Comparison of ENCODE assay signal across 2 cellular contexts in genomic region chr14:21379338-21379737, GRCh38.
TF ChIP-seq lines count a peak whose summit lies in the region.

No MANE protein-coding gene starts in this region.

TF ChIP-seq in HEK293, 187 proteins besides CTCF, POLR2A, EP300 and RAD21:
- TF ChIP-seq PRDM10 (tag by site-specific recombination; IDR thresholded peaks at IDR 0.05), result peak; percentile 45
- TF ChIP-seq BCL11B (tag by site-specific recombination; IDR thresholded peaks at IDR 0.05; ENCODE audit: low read depth), result no peak
- TF ChIP-seq ZNF513 (tag by site-specific recombination; IDR thresholded peaks at IDR 0.05), result no peak

TF ChIP-seq in H1, 55 proteins besides CTCF, POLR2A, EP300 and RAD21 (continued from another document):
- TF ChIP-seq KDM1A (IDR thresholded peaks at IDR 0.05; ENCODE audit: borderline replicate concordance, low read length), result no peak
- TF ChIP-seq CBX5 (IDR thresholded peaks at IDR 0.05; ENCODE audit: low read depth, low read length), result no peak
- TF ChIP-seq GABPA (IDR thresholded peaks at IDR 0.05; ENCODE audit: borderline replicate concordance, insufficient read depth, low read length), result no peak
